In genomic region chr5:123283537-123283936, GRCh38 we compare ENCODE assay signal across 24 cellular contexts.
DNase-seq lines count a peak whose midpoint lies in the region; ATAC-seq and TF ChIP-seq lines count a peak whose summit lies in the region.
"Had no signal": no experiment of that assay in that cellular context is flagged by ENCODE, and none has a peak within 500 bp of the region (broad histone marks: within the 10 kb centered on the region; RNA-seq: fewer than 3 reads in every experiment).

No MANE protein-coding gene starts in this region.

- no peaks in the 10 kb centered on the region for H3K9me3 Mint-ChIP-seq in activated CD4-positive, alpha-beta memory T cell treated with anti-CD3 and anti-CD28 coated beads, Interleukin-2, amount 10 ng/mL, durations not matched to agents 7 days and 5 days
- H3K9me3 Mint-ChIP-seq: CD8-positive, alpha-beta T cell had no signal

- WGBS in sigmoid colon, 2 donors = 34 to 40% methylated on average over 1 of the region's 1 CpG

- H3K27me3 ChIP-seq in sigmoid colon = no peaks in the 10 kb centered on the region
- H3K27me3 ChIP-seq: SJSA1 had no signal

- no peak for ATAC-seq in GM19351 (IDR thresholded peaks at IDR 0.05; ENCODE audit: unreplicated experiment)
- ATAC-seq: CD8-positive, alpha-beta T cell; HepG2 had no signal

- DNase-seq in HEK293T (ENCODE audit: extremely low spot score) = no peak
- DNase-seq in coronary artery (ENCODE audit: low spot score) = no peak
- DNase-seq in sigmoid colon = no peak
- no peak for DNase-seq in NCI-H2081 (lab: John Stamatoyannopoulos, UW)
- no peak for DNase-seq in activated CD4-positive, alpha-beta T cell treated with anti-CD3 and anti-CD28 coated beads, Interleukin-2, amount 50 U/mL, for 1 hour
- DNase-seq in activated CD4-positive, alpha-beta memory T cell treated with anti-CD3 and anti-CD28 coated beads, Interleukin-2, amount 10 ng/mL, durations not matched to agents 7 days and 5 days = no peak
- DNase-seq: Caco-2; CD8-positive, alpha-beta T cell; DMS 273 treated with DMSO at 0.1 percent for 48 hours; DMS79; GF-D8; Karpas-422; NCI-H1092 treated with DMSO at 0.1 percent for 48 hours; NCI-H1436; NCI-H187; NCI-H446; NCI-H526; Right ventricle myocardium superior; RPMI8226 had no signal

- POLR2A ChIA-PET in HEK293T (lab: Yijun Ruan, JAX) = no interaction called here
- POLR2A ChIA-PET in activated CD4-positive, alpha-beta memory T cell treated with anti-CD3 and anti-CD28 coated beads, Interleukin-2, amount 10 ng/mL, durations not matched to agents 7 days and 5 days (lab: Charles Lee) = no interaction called here

- peaks cover 38% of the 10 kb centered on the region for H3K27me3 Mint-ChIP-seq in activated CD4-positive, alpha-beta memory T cell treated with anti-CD3 and anti-CD28 coated beads, Interleukin-2, amount 10 ng/mL, durations not matched to agents 7 days and 5 days

- no peaks in the 10 kb centered on the region for H3K36me3 ChIP-seq in sigmoid colon
- H3K36me3 ChIP-seq: SJSA1 had no signal

- H3K36me3 Mint-ChIP-seq in activated CD4-positive, alpha-beta memory T cell treated with anti-CD3 and anti-CD28 coated beads, Interleukin-2, amount 10 ng/mL, durations not matched to agents 7 days and 5 days (ENCODE audit: low read depth) = no peaks in the 10 kb centered on the region
- H3K36me3 Mint-ChIP-seq: CD8-positive, alpha-beta T cell had no signal

- H3K4me3 ChIP-seq in coronary artery (peak overlapping the region; percentile 27), sigmoid colon (no peak overlapping the region)
- H3K4me3 ChIP-seq: SJSA1 had no signal

- TF ChIP-seq CTCF in coronary artery (IDR thresholded peaks at IDR 0.05) (no peak), sigmoid colon (IDR thresholded peaks at IDR 0.05) (no peak)

- H3K9me3 ChIP-seq in sigmoid colon = no peaks in the 10 kb centered on the region
- H3K9me3 ChIP-seq: Caco-2, SJSA1 had no signal

- H3K27ac Mint-ChIP-seq in activated CD4-positive, alpha-beta memory T cell treated with anti-CD3 and anti-CD28 coated beads, Interleukin-2, amount 10 ng/mL, durations not matched to agents 7 days and 5 days = no peak overlapping the region
- H3K27ac Mint-ChIP-seq: B cell; CD8-positive, alpha-beta T cell had no signal

- CTCF ChIA-PET in HEK293T (lab: Yijun Ruan, JAX) = interaction anchor here (0.7 to 1.4 kb wide), 2 partner anchors 9 to 214 kb away, joined by 3 read pairs; no protein-coding TSS in a partner anchor
- CTCF ChIA-PET in activated CD4-positive, alpha-beta memory T cell treated with anti-CD3 and anti-CD28 coated beads, Interleukin-2, amount 10 ng/mL, durations not matched to agents 7 days and 5 days (lab: Charles Lee) = interaction anchor here (0.6 kb wide), 1 partner anchor 139 kb away, joined by 4 read pairs; no protein-coding TSS in a partner anchor

- H3K4me1 ChIP-seq in sigmoid colon = peaks cover 0 to 36% (median 29%) of the 10 kb centered on the region in 4 donors
- H3K4me1 ChIP-seq: Caco-2 had no signal

- peak overlapping the region; percentile 4 to 11 for H3K27ac ChIP-seq in coronary artery
- H3K27ac ChIP-seq in sigmoid colon = peak overlapping the region in 3 of 4 donors; percentile 76 to 82 (median 77)
- H3K27ac ChIP-seq: C4-2B, SJSA1 had no signal

- no peak overlapping the region for H3K4me3 Mint-ChIP-seq in activated CD4-positive, alpha-beta memory T cell treated with anti-CD3 and anti-CD28 coated beads, Interleukin-2, amount 10 ng/mL, durations not matched to agents 7 days and 5 days
- H3K4me3 Mint-ChIP-seq: B cell; CD8-positive, alpha-beta T cell had no signal

- no peak for TF ChIP-seq POLR2A in sigmoid colon (IDR thresholded peaks at IDR 0.05)

- no peak for TF ChIP-seq EP300 in sigmoid colon (IDR thresholded peaks at IDR 0.05)

- intact Hi-C loops in sigmoid colon (cut with DNase I) = loop anchor here (5.0 kb wide), 2 partner anchors 76 to 246 kb away; partner anchors contain the start of gene PPIC

- H3K4me1 Mint-ChIP-seq in activated CD4-positive, alpha-beta memory T cell treated with anti-CD3 and anti-CD28 coated beads, Interleukin-2, amount 10 ng/mL, durations not matched to agents 7 days and 5 days = no peaks in the 10 kb centered on the region

TF ChIP-seq in HEK293T, 16 proteins besides CTCF, POLR2A, EP300 and RAD21:
- 0 out of 2 replicates have a peak, but pooled peaks have one; percentile 14 for TF ChIP-seq CTBP1 (IDR thresholded peaks at IDR 0.05; ENCODE audit: borderline replicate concordance)
- no peak for TF ChIP-seq ARNT (IDR thresholded peaks at IDR 0.05)
- no peak for TF ChIP-seq FOXM1 (IDR thresholded peaks at IDR 0.05; ENCODE audit: borderline replicate concordance)
- peak; percentile 79 for TF ChIP-seq PKNOX1 (IDR thresholded peaks at IDR 0.05)
